14 cellular contexts compared by ENCODE assay signal in the genomic region with DNA sequence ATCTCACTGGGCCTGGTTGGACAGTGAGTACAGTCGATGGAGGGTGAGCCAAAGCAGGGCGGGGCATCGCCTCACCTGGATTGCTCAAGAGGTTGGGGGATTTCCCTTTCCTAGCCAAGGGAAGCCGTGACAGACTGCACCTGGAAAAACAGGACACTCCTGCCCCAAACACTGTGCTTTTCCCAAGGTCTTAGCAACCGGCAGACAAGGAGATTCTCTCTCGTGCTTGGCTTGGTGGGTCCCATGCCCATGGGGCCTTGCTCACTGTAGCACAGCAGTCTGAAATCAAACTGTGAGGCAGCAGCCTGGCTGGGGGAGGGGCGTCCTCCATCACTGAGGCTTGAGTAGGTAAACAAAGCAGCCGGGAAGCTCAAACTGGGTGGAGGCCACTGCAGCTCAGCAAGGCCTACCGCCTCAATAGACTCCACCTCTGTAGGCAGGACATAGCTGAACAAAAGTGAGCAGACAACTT. TPM values are rescaled to one million over a fixed set of nuclear protein-coding genes. Genes with fewer than 3 reads are reported as not detected.
DNase-seq lines count a peak whose midpoint lies in the region; ATAC-seq, FAIRE-seq and TF ChIP-seq lines count a peak whose summit lies in the region.
"Had no signal": no experiment of that assay in that cellular context is flagged by ENCODE, and none has a peak within 500 bp of the region (broad histone marks: within the 10 kb centered on the region; RNA-seq: fewer than 3 reads in every experiment).

No MANE protein-coding gene starts in this region.

- ATAC-seq in activated T-cell treated with anti-CD3 and anti-CD28 coated beads, Interleukin-2, amount 50 U/mL, for 4 hours: peak; percentile 7 to 24
- ATAC-seq in GM19463 (IDR thresholded peaks at IDR 0.05; ENCODE audit: unreplicated experiment): no peak
- ATAC-seq in GM21528 (IDR thresholded peaks at IDR 0.05; ENCODE audit: low FRiP score, unreplicated experiment): no peak
- no peak for ATAC-seq in GM21381 (IDR thresholded peaks at IDR 0.05; ENCODE audit: unreplicated experiment)

- no peak overlapping the region for H3K4me3 ChIP-seq in BLaER1 treated with 17β-estradiol and CSF1 and Interleukin-3, amounts not matched to agents 10 nM and 100 nM
- H3K4me3 ChIP-seq in lower leg skin (ENCODE audit: low read depth, poor library complexity, severe bottlenecking): no peak overlapping the region
- H3K4me3 ChIP-seq: thoracic aorta had no signal

- no peak for FAIRE-seq in urothelium cell line (lab: Jason Lieb, UNC)
- FAIRE-seq: D721Med, GM12892 had no signal

- no peak overlapping the region for H3K4me3 Mint-ChIP-seq in activated T-cell treated with anti-CD3 and anti-CD28 coated beads, Interleukin-2, amount 50 U/mL, for 4 hours
- H3K4me3 Mint-ChIP-seq: central memory CD8-positive, alpha-beta T cell had no signal

- peak overlapping the region; percentile 1 to 75 (median 54); a peak in 20 of 22 replicates for H3K4me2 ChIP-seq in BLaER1 treated with 17β-estradiol and CSF1 and Interleukin-3, amounts not matched to agents 10 nM and 100 nM

- H4K20me1 ChIP-seq in BLaER1 treated with 17β-estradiol and CSF1 and Interleukin-3, amounts not matched to agents 10 nM and 100 nM: peaks cover 0 to 13% (median 0%) of the 10 kb centered on the region in 11 experiments; a peak in 4 of 22 replicates

- no peaks in the 10 kb centered on the region for H3K36me3 ChIP-seq in BLaER1 treated with 17β-estradiol and CSF1 and Interleukin-3, amounts not matched to agents 10 nM and 100 nM
- H3K36me3 ChIP-seq: thoracic aorta had no signal

- H3K27me3 Mint-ChIP-seq in activated T-cell treated with anti-CD3 and anti-CD28 coated beads, Interleukin-2, amount 50 U/mL, for 4 hours (ENCODE audit: low read depth): no peaks in the 10 kb centered on the region
- H3K27me3 Mint-ChIP-seq: central memory CD8-positive, alpha-beta T cell had no signal

- TF ChIP-seq CTCF in lower leg skin (IDR thresholded peaks at IDR 0.05): no peak

- no peak overlapping the region for H3K9ac ChIP-seq in BLaER1 treated with 17β-estradiol and CSF1 and Interleukin-3, amounts not matched to agents 10 nM and 100 nM
- H3K9ac ChIP-seq: parathyroid adenoma had no signal

- intact Hi-C loops in lower leg skin (cut with DNase I; ENCODE audit: low total_unique reads): no loop called here

- peaks cover 45% of the 10 kb centered on the region for H3K4me1 Mint-ChIP-seq in activated T-cell treated with anti-CD3 and anti-CD28 coated beads, Interleukin-2, amount 50 U/mL, for 4 hours (ENCODE audit: low read depth)

- no peaks in the 10 kb centered on the region for H3K36me3 Mint-ChIP-seq in activated T-cell treated with anti-CD3 and anti-CD28 coated beads, Interleukin-2, amount 50 U/mL, for 4 hours (ENCODE audit: insufficient read depth)

- H3K9me3 ChIP-seq in BLaER1 treated with 17β-estradiol and CSF1 and Interleukin-3, amounts not matched to agents 10 nM and 100 nM (replicated peaks in 1 of 11): peaks cover 0 to 9% (median 6%) of the 10 kb centered on the region in 11 experiments; a peak in 14 of 22 replicates
- H3K9me3 ChIP-seq: thoracic aorta had no signal

- peak; percentile 65 for DNase-seq in DMS153 treated with DMSO at 0.1 percent for 48 hours (lab: John Stamatoyannopoulos, UW; ENCODE audit: unreplicated experiment)
- no peak for DNase-seq in activated T-cell treated with anti-CD3 and anti-CD28 coated beads, Interleukin-2, amount 50 U/mL, for 4 hours
- peak; percentile 65 to 87 for DNase-seq in lower leg skin (ENCODE audit: low spot score in 2 of 2)
- no peak for DNase-seq in urothelium cell line (ENCODE audit: low spot score)
- DNase-seq: kidney glomerular epithelial cell had no signal

- 40 to 48% methylated on average over 8 to 9 of the region's 9 CpGs for WGBS in lower leg skin, 2 donors

- H3K27ac ChIP-seq in BLaER1 treated with 17β-estradiol and CSF1 and Interleukin-3, amounts not matched to agents 10 nM and 100 nM: no peak overlapping the region
- H3K27ac ChIP-seq: parathyroid adenoma, thoracic aorta had no signal

- H3K27me3 ChIP-seq in BLaER1 treated with 17β-estradiol and CSF1 and Interleukin-3, amounts not matched to agents 10 nM and 100 nM: no peaks in the 10 kb centered on the region

- TF ChIP-seq POLR2A in lower leg skin (IDR thresholded peaks at IDR 0.05): no peak

- peaks cover 19 to 40% (median 32%) of the 10 kb centered on the region in 10 experiments for H3K4me1 ChIP-seq in BLaER1 treated with 17β-estradiol and CSF1 and Interleukin-3, amounts not matched to agents 10 nM and 100 nM
- H3K4me1 ChIP-seq: parathyroid adenoma had no signal

- no peaks in the 10 kb centered on the region for H3K9me3 Mint-ChIP-seq in activated T-cell treated with anti-CD3 and anti-CD28 coated beads, Interleukin-2, amount 50 U/mL, for 4 hours
- H3K9me3 Mint-ChIP-seq: central memory CD8-positive, alpha-beta T cell had no signal

RNA-seq across cellular contexts. Expression of a gene that starts 11.3 kb away (rescaled TPM):
- total RNA-seq in activated T-cell treated with anti-CD3 and anti-CD28 coated beads, Interleukin-2, amount 50 U/mL, for 4 hours: not detected
- 1 to 10 TPM in 3 of 4 donors, not detected in 1; 2.1 to 4.6 (median 3.0) TPM for total RNA-seq in lower leg skin
- total RNA-seq: thoracic aorta had no signal

RNA-seq across cellular contexts. Expression of a gene that starts 12.1 kb away (rescaled TPM):
- 10 to 100 TPM; 16.8 to 19.1 (median 17.8) TPM for total RNA-seq in activated T-cell treated with anti-CD3 and anti-CD28 coated beads, Interleukin-2, amount 50 U/mL, for 4 hours
- total RNA-seq in lower leg skin: 10 to 100 TPM; 26.2 to 60.3 (median 48.4) TPM

Comparison
In these comparisons a context has a peak if more than half of its experiments do, and no peak if none do; other contexts are left out.
1. DNase-seq: peak in DMS153 treated with DMSO at 0.1 percent for 48 hours (single experiment) and lower leg skin (2 of 2); none in activated T-cell treated with anti-CD3 and anti-CD28 coated beads, Interleukin-2, amount 50 U/mL, for 4 hours (single experiment) and urothelium cell line (single experiment).
2. ATAC-seq: peak in activated T-cell treated with anti-CD3 and anti-CD28 coated beads, Interleukin-2, amount 50 U/mL, for 4 hours (2 of 2); none in GM19463 (single experiment), GM21528 (single experiment) and GM21381 (single experiment).